In genomic region chr4:126109836-126110235, GRCh38 we compare ENCODE assay signal across 26 cellular contexts.
"Had no signal": no experiment of that assay in that cellular context is flagged by ENCODE, and none has a peak within 500 bp of the region (broad histone marks: within the 10 kb centered on the region; RNA-seq: fewer than 3 reads in every experiment).

No MANE protein-coding gene starts in this region.

- H3K4me3 ChIP-seq: colonic mucosa, coronary artery, dorsolateral prefrontal cortex, esophagus muscularis mucosa, esophagus squamous epithelium, gastrocnemius medialis, gastroesophageal sphincter, heart left ventricle, heart right ventricle, hepatocyte had no signal

- FAIRE-seq: endothelial cell of umbilical vein had no signal

- H3K36me3 ChIP-seq: colonic mucosa, esophagus muscularis mucosa, esophagus squamous epithelium, gastrocnemius medialis, gastroesophageal sphincter, heart left ventricle, heart right ventricle had no signal

- H3K27me3 ChIP-seq: colonic mucosa, dorsolateral prefrontal cortex, esophagus muscularis mucosa, esophagus squamous epithelium, foreskin keratinocyte, gastrocnemius medialis, gastroesophageal sphincter, heart left ventricle, heart right ventricle, hepatocyte had no signal

- H3K9me3 ChIP-seq: colonic mucosa, gastrocnemius medialis had no signal

- H3K4me1 ChIP-seq: colonic mucosa, esophagus muscularis mucosa, esophagus squamous epithelium, foreskin keratinocyte, gastrocnemius medialis, gastroesophageal sphincter, heart left ventricle, heart right ventricle had no signal

- H3K27ac ChIP-seq: colonic mucosa, coronary artery, dorsolateral prefrontal cortex, epithelial cell of prostate, esophagus muscularis mucosa, esophagus squamous epithelium, foreskin keratinocyte, gastrocnemius medialis, gastroesophageal sphincter, heart left ventricle, heart right ventricle, hepatocyte had no signal

- H3K4me2 ChIP-seq: hepatocyte had no signal

- H2AFZ ChIP-seq: hepatocyte had no signal

- ATAC-seq: effector memory CD8-positive, alpha-beta T cell; esophagus mucosa; foreskin keratinocyte; gastrocnemius medialis; gastroesophageal sphincter; heart left ventricle; heart right ventricle had no signal

- DNase-seq: colonic mucosa; cortex of kidney; dermis blood vessel endothelial cell; dorsolateral prefrontal cortex; effector CD4-positive, alpha-beta T cell; effector CD8-positive, alpha-beta T cell; effector memory CD4-positive, alpha-beta T cell; effector memory CD8-positive, alpha-beta T cell; endodermal cell; erythroblast; esophagus squamous epithelium; foreskin fibroblast; foreskin keratinocyte; foreskin melanocyte; gastrocnemius medialis; glutamatergic neuron; head of caudate nucleus; heart left ventricle; heart right ventricle had no signal

- H3K79me2 ChIP-seq: hepatocyte had no signal
